Comparison of ENCODE assay signal across 8 cellular contexts in genomic region chrX:101799387-101799786, GRCh38.
DNase-seq lines count a peak whose midpoint lies in the region; ATAC-seq and TF ChIP-seq lines count a peak whose summit lies in the region.

No MANE protein-coding gene starts in this region.

- peak overlapping the region; percentile 66 for H3K4me3 Mint-ChIP-seq in type B pancreatic cell

- H2AK5ac ChIP-seq in trophoblast cell (ENCODE audit: low read length), result no peak overlapping the region

- H3K27me3 ChIP-seq in trophoblast cell (ENCODE audit: insufficient read depth, low read length), result no peaks in the 10 kb centered on the region

- no peaks in the 10 kb centered on the region for H3K9me3 ChIP-seq in trophoblast cell (ENCODE audit: insufficient read depth, low read depth, low read length)

- H3K18ac ChIP-seq in trophoblast cell (ENCODE audit: low read length), result no peak overlapping the region

- H3K79me1 ChIP-seq in trophoblast cell (ENCODE audit: low read length), result no peaks in the 10 kb centered on the region

- peaks cover 7% of the 10 kb centered on the region for H3K4me1 Mint-ChIP-seq in type B pancreatic cell (ENCODE audit: unreplicated experiment)

- H3K9ac ChIP-seq in trophoblast cell (ENCODE audit: low read length), result no peak overlapping the region

- no peak overlapping the region for H3K4me3 ChIP-seq in trophoblast cell (ENCODE audit: low read depth, low read length)

- no peaks in the 10 kb centered on the region for H3K4me1 ChIP-seq in trophoblast cell (ENCODE audit: control insufficient read depth in 1 of 2, insufficient read depth in 2 of 2, low read length in 2 of 2)

- no peak overlapping the region for H4K8ac ChIP-seq in trophoblast cell (ENCODE audit: low read depth, low read length)

- no peak overlapping the region for H2AFZ ChIP-seq in trophoblast cell (ENCODE audit: insufficient read depth, low read length, poor library complexity)

- H3K36me3 ChIP-seq in trophoblast cell (ENCODE audit: control insufficient read depth in 1 of 2, insufficient read depth in 2 of 2, low read length in 2 of 2), result no peaks in the 10 kb centered on the region

- no peaks in the 10 kb centered on the region for H3K27me3 Mint-ChIP-seq in type B pancreatic cell

- no peak overlapping the region for H3K27ac Mint-ChIP-seq in type B pancreatic cell

- H3K27ac ChIP-seq in trophoblast cell (ENCODE audit: low read depth, low read length), result no peak overlapping the region

- peak; percentile 100 for ATAC-seq in HG02678 (IDR thresholded peaks at IDR 0.05; ENCODE audit: unreplicated experiment)

- H3K36me3 Mint-ChIP-seq in type B pancreatic cell, result no peaks in the 10 kb centered on the region

- DNase-seq in NCI-H1105 (lab: John Stamatoyannopoulos, UW) (peak; percentile 78), SKM-1 (lab: John Stamatoyannopoulos, UW; ENCODE audit: unreplicated experiment) (peak; percentile 17), glomerular visceral epithelial cell (ENCODE audit: extremely low spot score) (peak; percentile 78), trophoblast cell (peak; percentile 82 to 97), type B pancreatic cell (ENCODE audit: extremely low spot score, unreplicated experiment) (no peak)
- DNase-seq in activated naive CD4-positive, alpha-beta T cell treated with anti-CD3 and anti-CD28 coated beads, Interleukin-2, amount 50 U/mL, for 16 hours, result peak; percentile 68

- no peak overlapping the region for H2BK12ac ChIP-seq in trophoblast cell (ENCODE audit: low read length)

- H3K9me3 Mint-ChIP-seq in type B pancreatic cell, result no peaks in the 10 kb centered on the region

- TF ChIP-seq CTCF in GM12873 (IDR thresholded peaks at IDR 0.05; ENCODE audit: insufficient read depth, low read depth, low read length, missing control alignments) (peak; percentile 67), type B pancreatic cell (conservative IDR thresholded peaks at IDR 0.05) (peak; percentile 83)

- no peak overlapping the region for H4K12ac ChIP-seq in trophoblast cell (ENCODE audit: low read depth, low read length)

- no peak overlapping the region for H2BK120ac ChIP-seq in trophoblast cell (ENCODE audit: insufficient read depth, low read length, poor library complexity)

- H3K79me2 ChIP-seq in trophoblast cell (ENCODE audit: control insufficient read depth, insufficient read depth, low read length, poor library complexity), result no peaks in the 10 kb centered on the region

- H3K4me2 ChIP-seq in trophoblast cell (ENCODE audit: low read length), result no peak overlapping the region

- no peak overlapping the region for H4K91ac ChIP-seq in trophoblast cell (ENCODE audit: low read depth, low read length)

- WGBS in trophoblast cell (ENCODE audit: extremely low coverage, insufficient coverage, insufficient read length), result no CpG with 5 or more reads among the region's 3 CpGs

- H3K4ac ChIP-seq in trophoblast cell (ENCODE audit: low read depth, low read length), result no peak overlapping the region

- no peak overlapping the region for H3K23ac ChIP-seq in trophoblast cell (ENCODE audit: low read length)

- H2BK5ac ChIP-seq in trophoblast cell (ENCODE audit: low read depth, low read length, poor library complexity), result no peak overlapping the region

- no peak overlapping the region for H3K14ac ChIP-seq in trophoblast cell (ENCODE audit: low read length)
